Comparison of ENCODE assay signal across 8 cellular contexts in the genomic region with DNA sequence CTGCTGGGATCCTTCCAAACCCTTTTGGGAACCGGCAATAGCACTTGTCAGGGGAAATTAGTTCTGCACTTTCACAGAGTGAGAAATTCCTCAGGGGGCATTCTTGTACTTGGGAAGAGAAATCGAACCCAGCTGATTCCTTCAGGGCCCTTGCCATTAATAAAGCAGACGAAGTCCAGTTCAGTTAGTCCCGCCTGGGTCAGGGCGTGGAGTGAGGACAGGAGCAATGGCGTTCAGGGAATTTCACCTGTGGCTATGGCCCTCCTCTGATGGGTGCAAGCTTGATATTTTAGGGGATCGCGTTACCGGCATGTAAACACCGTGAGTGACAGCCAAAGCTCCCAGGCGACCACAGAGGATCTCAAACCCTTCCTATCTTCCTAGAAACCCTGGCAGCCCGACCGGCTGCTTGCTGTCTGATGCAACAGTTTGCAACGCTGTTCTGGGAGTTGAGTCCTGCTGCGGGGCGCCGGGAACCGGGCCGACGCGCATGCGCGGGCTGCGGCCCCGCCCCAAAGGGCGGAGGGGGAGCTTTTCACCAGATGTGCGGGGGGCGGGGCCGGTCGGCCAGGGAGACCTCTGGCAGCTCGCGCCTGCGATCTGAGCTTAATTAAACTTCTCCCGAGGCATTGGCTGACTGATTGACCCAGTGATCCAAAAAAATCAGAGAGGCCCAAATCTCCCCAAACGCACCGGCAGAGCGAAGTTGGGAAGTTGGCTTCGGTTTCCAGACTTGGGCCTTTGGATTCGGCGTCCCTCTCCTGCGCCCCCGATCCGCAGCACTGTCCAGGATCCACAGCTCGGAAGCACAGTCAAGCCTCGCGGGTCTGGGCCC. TPM values are rescaled to one million over a fixed set of nuclear protein-coding genes. Genes with fewer than 3 reads are reported as not detected.
DNase-seq lines count a peak whose midpoint lies in the region; ATAC-seq and TF ChIP-seq lines count a peak whose summit lies in the region.

No MANE protein-coding gene starts in this region.

- BruUV-seq in OCI-LY7 (replicated peaks; lab: Mats Ljungman, UMichigan): TSS peak; percentile 100

- peaks cover 8% of the 10 kb centered on the region for H3K27me3 ChIP-seq in mononuclear cell (ENCODE audit: insufficient read depth, low read length)

- no peaks in the 10 kb centered on the region for H3K9me2 ChIP-seq in OCI-LY7 (ENCODE audit: insufficient read depth, low read length)

- peak overlapping the region; percentile 91 for H3K4me2 ChIP-seq in OCI-LY7 (ENCODE audit: low read length)

- POLR2A ChIA-PET in OCI-LY7 (lab: Charles Lee): interaction anchor here (0.7 to 2.9 kb wide), 18 partner anchors 8 to 401 kb away, joined by 3 to 24 read pairs (median 4); no protein-coding TSS in a partner anchor

- H3K4me3 ChIP-seq in OCI-LY7 (ENCODE audit: low read depth, low read length, poor library complexity, severe bottlenecking) (peak overlapping the region; percentile 73), epithelial cell of esophagus (ENCODE audit: low read length) (peak overlapping the region; percentile 53), mononuclear cell (ENCODE audit: low read length) (peak overlapping the region; percentile 41)

- H3K9me3 ChIP-seq in OCI-LY7 (ENCODE audit: low read length) (no peaks in the 10 kb centered on the region), mononuclear cell (ENCODE audit: low read depth, low read length) (no peaks in the 10 kb centered on the region)

- ATAC-seq in GM21447 (IDR thresholded peaks at IDR 0.05; ENCODE audit: unreplicated experiment): peak; percentile 65

- intact Hi-C loops in OCI-LY7 (cut with micrococcal nuclease; ENCODE audit: unreplicated experiment): no loop called here

- H4K20me1 ChIP-seq in OCI-LY7 (ENCODE audit: insufficient read depth, low read length): no peaks in the 10 kb centered on the region

- peak overlapping the region; percentile 91 for H2AFZ ChIP-seq in OCI-LY7 (ENCODE audit: low read length)

- H3K27ac ChIP-seq in OCI-LY7 (ENCODE audit: low read depth, low read length, poor library complexity, severe bottlenecking): peak overlapping the region; percentile 49

- no peaks in the 10 kb centered on the region for H3K79me2 ChIP-seq in OCI-LY7 (ENCODE audit: insufficient read depth, low read depth, low read length)

- CTCF ChIA-PET in OCI-LY7 (lab: Charles Lee; ENCODE audit: unreplicated experiment): interaction anchor here (0.7 to 1.7 kb wide), 5 partner anchors 60 to 119 kb away, joined by 3 to 6 read pairs (median 3); no protein-coding TSS in a partner anchor

- H3K36me3 ChIP-seq in OCI-LY7 (ENCODE audit: insufficient read depth, low read length): no peaks in the 10 kb centered on the region

- DNase-seq in Caki2 (ENCODE audit: low read depth) (peak; percentile 87), HuH-7 (ENCODE audit: low spot score) (peak; percentile 94), OCI-LY7 (ENCODE audit: low spot score) (peak; percentile 95), activated T-cell treated with anti-CD3 and anti-CD28 coated beads for 24 hours (ENCODE audit: low read depth) (peak; percentile 86), epithelial cell of esophagus (ENCODE audit: low read depth) (peak; percentile 94)
- DNase-seq in stimulated activated CD8-positive, alpha-beta memory T cell treated with anti-CD3 and anti-CD28 coated beads, Interleukin-15, amount 100 ng/mL, for 48 hours (ENCODE audit: low read depth in 2 of 2): peak; percentile 87 to 90

- peaks cover 18% of the 10 kb centered on the region for H3K4me1 ChIP-seq in OCI-LY7 (ENCODE audit: insufficient read depth, low read length, poor library complexity, severe bottlenecking)
- H3K4me1 ChIP-seq in mononuclear cell (ENCODE audit: insufficient read depth, low read length): peaks cover 28% of the 10 kb centered on the region

- in situ Hi-C loops in Caki2 (cut with HindIII; ENCODE audit: low pct_unique_long_range_greater_than_20kb, low sequenced_read_pairs): no loop called here

- TF ChIP-seq CTCF in OCI-LY7 (conservative IDR thresholded peaks at IDR 0.05; ENCODE audit: low read length): no peak
- TF ChIP-seq CTCF in epithelial cell of esophagus (IDR thresholded peaks at IDR 0.05; ENCODE audit: insufficient read depth, low read depth, low read length, missing control alignments): no peak

RNA-seq across cellular contexts. Expression of a gene that starts 34.3 kb away (rescaled TPM):
- not detected in 2 replicates for total RNA-seq in Caki2 (2014; rRNA removed; shearing (Covaris generic); ENCODE audit: low replicate concordance)
- not detected in 2 replicates for total RNA-seq in OCI-LY7 (2014; rRNA removed; shearing (Covaris generic))
- 0.15 and 0.17 TPM in 2 replicates for total RNA-seq in OCI-LY7 (2022)
- 0.10 TPM for total RNA-seq in mononuclear cell

Comparison
In these comparisons a context has a peak if more than half of its experiments do, and no peak if none do; other contexts are left out.
1. Peak in every context shown above with its lines: DNase-seq, ATAC-seq, H3K4me3 ChIP-seq and H3K27ac ChIP-seq.